Comparison of ENCODE assay signal across 1 cellular context in the genomic region with DNA sequence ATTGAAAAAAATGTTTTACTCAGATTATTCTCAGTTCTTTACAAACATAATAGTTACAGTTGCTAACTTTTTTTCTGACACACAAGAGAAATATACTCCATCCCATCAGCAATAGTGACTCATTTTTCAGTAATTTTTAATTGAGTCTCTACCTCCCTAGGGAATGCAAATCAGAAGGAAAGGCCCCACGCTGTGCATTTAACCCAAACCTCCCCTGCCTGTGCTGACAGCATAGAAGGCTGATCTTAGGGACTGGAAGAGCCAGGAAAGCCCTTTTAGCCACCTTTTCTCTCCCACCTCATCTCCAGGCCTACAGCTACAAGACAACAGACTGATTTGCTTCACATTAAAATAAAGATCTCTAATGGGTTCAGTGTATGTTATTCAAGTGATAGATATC.
TF ChIP-seq lines count a peak whose summit lies in the region.

No MANE protein-coding gene starts in this region.

TF ChIP-seq in IMR-90, 13 proteins besides CTCF, POLR2A, EP300 and RAD21 (continued from another document):
- TF ChIP-seq SMC3 (IDR thresholded peaks at IDR 0.05; ENCODE audit: low read depth, low read length) = no peak
